In the genomic region with DNA sequence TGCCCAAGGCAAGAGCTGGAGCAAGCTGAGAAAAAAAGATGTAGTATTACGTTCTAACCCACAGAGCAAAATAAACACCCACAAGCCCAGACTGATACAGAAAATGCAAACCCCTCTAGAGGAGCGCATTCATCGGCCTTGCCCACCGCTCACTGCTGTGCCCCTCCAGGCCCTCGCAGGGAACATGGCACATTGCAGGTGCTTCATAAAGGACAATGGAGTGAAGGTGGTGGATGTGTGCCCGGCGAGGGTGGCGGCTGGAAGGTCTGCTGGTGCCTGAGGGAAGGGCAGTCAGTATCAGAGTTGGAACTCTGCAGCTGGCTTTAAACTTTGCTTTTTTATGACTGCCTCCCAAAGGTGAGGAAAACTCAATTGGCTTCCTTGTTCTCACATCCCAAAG, we compare ENCODE assay signal across 34 cellular contexts. TPM values are rescaled to one million over a fixed set of nuclear protein-coding genes. Genes with fewer than 3 reads are reported as not detected.
DNase-seq lines count a peak whose midpoint lies in the region; ATAC-seq and TF ChIP-seq lines count a peak whose summit lies in the region.
"Had no signal": no experiment of that assay in that cellular context is flagged by ENCODE, and none has a peak within 500 bp of the region (broad histone marks: within the 10 kb centered on the region; RNA-seq: fewer than 3 reads in every experiment).

No MANE protein-coding gene starts in this region.

- no peaks in the 10 kb centered on the region for H3K9me3 Mint-ChIP-seq in memory B cell
- peaks cover 0 to 16% (median 3%) of the 10 kb centered on the region in 9 donors for H3K9me3 Mint-ChIP-seq in naive thymus-derived CD8-positive, alpha-beta T cell
- H3K9me3 Mint-ChIP-seq: activated T-cell treated with anti-CD3 and anti-CD28 coated beads, Interleukin-2, amount 50 U/mL, for 24 hours; stimulated activated naive CD8-positive, alpha-beta T cell treated with anti-CD3 and anti-CD28 coated beads, Interleukin-15, Interleukin-2, amounts not matched to agents 100 ng/mL and 50 ng/mL, for 24 hours had no signal

- H3K27ac ChIP-seq in right atrium auricular region (no peak overlapping the region), RWPE2 (ENCODE audit: poor library complexity, severe bottlenecking) (no peak overlapping the region), suprapubic skin (no peak overlapping the region)
- H3K27ac ChIP-seq: ascending aorta, cardiac muscle cell, coronary artery, HL-60, left ventricle myocardium inferior, Peyer's patch, psoas muscle, SJCRH30, thoracic aorta, vagina, WERI-Rb-1 had no signal

- H3K9me3 ChIP-seq in right atrium auricular region (no peaks in the 10 kb centered on the region), RWPE2 (ENCODE audit: severe bottlenecking) (peaks cover 13% of the 10 kb centered on the region), suprapubic skin (no peaks in the 10 kb centered on the region)
- H3K9me3 ChIP-seq: ascending aorta, left ventricle myocardium inferior, psoas muscle, SJCRH30, thoracic aorta, vagina had no signal

- H3K27me3 ChIP-seq in right atrium auricular region = peaks cover 0 to 5% of the 10 kb centered on the region in 2 donors
- H3K27me3 ChIP-seq in RWPE2 (ENCODE audit: insufficient read depth, poor library complexity, severe bottlenecking) = peaks cover 32% of the 10 kb centered on the region
- H3K27me3 ChIP-seq in suprapubic skin = peaks cover 41% of the 10 kb centered on the region
- no peaks in the 10 kb centered on the region for H3K27me3 ChIP-seq in H7 (ENCODE audit: control insufficient read depth, insufficient read depth, low read length)
- H3K27me3 ChIP-seq: ascending aorta, Peyer's patch, SJCRH30 had no signal

- intact Hi-C loops in Right ventricle myocardium inferior (cut with DNase I) = no loop called here

- H3K27ac Mint-ChIP-seq in memory B cell = no peak overlapping the region
- H3K27ac Mint-ChIP-seq in naive thymus-derived CD8-positive, alpha-beta T cell = peak overlapping the region in 3 of 10 donors; percentile 21 to 46 (median 42)
- H3K27ac Mint-ChIP-seq: activated T-cell treated with anti-CD3 and anti-CD28 coated beads, Interleukin-2, amount 50 U/mL, for 24 hours; CD4-positive, alpha-beta T cell; stimulated activated naive CD8-positive, alpha-beta T cell treated with anti-CD3 and anti-CD28 coated beads, Interleukin-15, Interleukin-2, amounts not matched to agents 100 ng/mL and 50 ng/mL, for 24 hours had no signal

- no peak for TF ChIP-seq EP300 in suprapubic skin (IDR thresholded peaks at IDR 0.05)

- TF ChIP-seq POLR2A in suprapubic skin (IDR thresholded peaks at IDR 0.05) = no peak

- TF ChIP-seq CTCF in right atrium auricular region (IDR thresholded peaks at IDR 0.05) (no peak), RWPE2 (IDR thresholded peaks at IDR 0.05; ENCODE audit: poor library complexity, severe bottlenecking) (no peak), suprapubic skin (IDR thresholded peaks at IDR 0.05) (no peak)

- peaks cover 5% of the 10 kb centered on the region for H3K27me3 Mint-ChIP-seq in memory B cell
- H3K27me3 Mint-ChIP-seq in naive thymus-derived CD8-positive, alpha-beta T cell = peaks cover 16 to 74% (median 31%) of the 10 kb centered on the region in 5 donors

- H3K4me3 ChIP-seq in right atrium auricular region (no peak overlapping the region), RWPE2 (ENCODE audit: severe bottlenecking) (no peak overlapping the region), suprapubic skin (no peak overlapping the region), H7 (ENCODE audit: insufficient read depth, low read depth, low read length) (no peak overlapping the region)
- H3K4me3 ChIP-seq: ascending aorta, cardiac muscle cell, coronary artery, psoas muscle, SJCRH30, thoracic aorta, vagina had no signal

- no peak for ATAC-seq in Right ventricle myocardium inferior
- ATAC-seq in RWPE2 (ENCODE audit: low read depth) = peak; percentile 16; the same call in 1 of the 3 replicates
- no peak for ATAC-seq in memory B cell (ENCODE audit: low read depth)
- ATAC-seq in naive thymus-derived CD8-positive, alpha-beta T cell = no peak

- H3K36me3 ChIP-seq in right atrium auricular region (no peaks in the 10 kb centered on the region), RWPE2 (ENCODE audit: low read depth) (no peaks in the 10 kb centered on the region), suprapubic skin (no peaks in the 10 kb centered on the region), H7 (replicated peaks; ENCODE audit: control insufficient read depth, insufficient read depth, low read length) (no peaks in the 10 kb centered on the region)
- H3K36me3 ChIP-seq: ascending aorta, cardiac muscle cell, left ventricle myocardium inferior, Peyer's patch, SJCRH30, thoracic aorta, vagina, WERI-Rb-1 had no signal

- H3K36me3 Mint-ChIP-seq in memory B cell = no peaks in the 10 kb centered on the region
- peaks cover 0 to 1% (median 0%) of the 10 kb centered on the region in 3 donors for H3K36me3 Mint-ChIP-seq in naive thymus-derived CD8-positive, alpha-beta T cell

- POLR2A ChIA-PET in naive thymus-derived CD8-positive, alpha-beta T cell (lab: Charles Lee) = interaction anchor here (0.6 to 0.7 kb wide), 2 partner anchors 30 to 80 kb away, joined by 3 read pairs; no protein-coding TSS in a partner anchor

- peak; percentile 67 for DNase-seq in Right ventricle myocardium inferior (ENCODE audit: missing footprints)
- no peak for DNase-seq in right atrium auricular region (ENCODE audit: low spot score)
- DNase-seq in RWPE2 (ENCODE audit: low spot score) = no peak
- no peak for DNase-seq in memory B cell (ENCODE audit: low spot score in 2 of 2)
- DNase-seq in suprapubic skin (ENCODE audit: low spot score in 2 of 2) = peak; percentile 57 to 78
- DNase-seq in H7 = no peak
- DNase-seq in NCI-H2227 (lab: John Stamatoyannopoulos, UW; ENCODE audit: unreplicated experiment) = no peak
- DNase-seq in naive thymus-derived CD8-positive, alpha-beta T cell = no peak
- DNase-seq: activated CD4-positive, alpha-beta T cell treated with anti-CD3 and anti-CD28 coated beads, Interleukin-2, amount 10 ng/mL, durations not matched to agents 24 days and 14 days; activated effector memory CD4-positive, alpha-beta T cell treated with anti-CD3 and anti-CD28 coated beads, Interleukin-2, amount 50 U/mL, for 16 hours; activated T-cell treated with anti-CD3 and anti-CD28 coated beads, Interleukin-2, amount 50 U/mL, for 24 hours; CD4-positive, alpha-beta T cell; erythroblast; left ventricle myocardium inferior; MM.1S; naive thymus-derived CD4-positive, alpha-beta T cell; NCI-H1417; NCI-H2029; NCI-H2227 treated with DMSO at 0.1 percent for 48 hours; NCI-H526 treated with DMSO at 0.1 percent for 48 hours; NK-92 treated with Interleukin-12 subunit alpha and Interleukin-12 subunit beta, amount 100 ng/mL, for 24 hours; occipital lobe; psoas muscle; SJCRH30; WERI-Rb-1 had no signal

- peaks cover 26% of the 10 kb centered on the region for H3K4me1 Mint-ChIP-seq in memory B cell
- peaks cover 14 to 26% (median 16%) of the 10 kb centered on the region in 4 donors for H3K4me1 Mint-ChIP-seq in naive thymus-derived CD8-positive, alpha-beta T cell

- H3K4me1 ChIP-seq in right atrium auricular region = no peaks in the 10 kb centered on the region
- H3K4me1 ChIP-seq in RWPE2 (ENCODE audit: insufficient read depth, poor library complexity, severe bottlenecking) = no peaks in the 10 kb centered on the region
- H3K4me1 ChIP-seq in suprapubic skin = no peaks in the 10 kb centered on the region
- H3K4me1 ChIP-seq: ascending aorta, psoas muscle, SJCRH30, vagina had no signal

- WGBS in suprapubic skin = 77% methylated on average over 8 of the region's 8 CpGs

- peak overlapping the region; percentile 72 for H3K4me3 Mint-ChIP-seq in memory B cell
- H3K4me3 Mint-ChIP-seq in naive thymus-derived CD8-positive, alpha-beta T cell = peak overlapping the region in 1 of 10 donors; percentile 16
- H3K4me3 Mint-ChIP-seq: activated T-cell treated with anti-CD3 and anti-CD28 coated beads, Interleukin-2, amount 50 U/mL, for 24 hours; CD4-positive, alpha-beta T cell; stimulated activated naive CD8-positive, alpha-beta T cell treated with anti-CD3 and anti-CD28 coated beads, Interleukin-15, Interleukin-2, amounts not matched to agents 100 ng/mL and 50 ng/mL, for 24 hours had no signal

RNA-seq across cellular contexts. Expression of gene IRF4, which starts 18.5 kb away (rescaled TPM):
- total RNA-seq in Right ventricle myocardium inferior (0.68 TPM), right atrium auricular region (1 to 10 TPM in 1 of 2 donors, under 1 TPM in 1; 0.15 to 1.1 TPM), suprapubic skin (10 to 100 TPM; 17.3 to 22.8 (median 20.4) TPM)
- total RNA-seq in H7 (2014; rRNA removed; shearing (Covaris generic)) = 1.1 and 4.8 TPM in 2 replicates
- 10 to 100 TPM in 1 of 2 experiments, 1 to 10 TPM in 1; 7.4 to 10.4 TPM for total RNA-seq in naive thymus-derived CD8-positive, alpha-beta T cell
- under 1 TPM; 0.44 to 0.97 (median 0.94) TPM for polyA plus RNA-seq in naive thymus-derived CD8-positive, alpha-beta T cell
- total RNA-seq: A172, cardiac muscle cell, SJCRH30 had no signal
- polyA plus RNA-seq: cardiac muscle cell had no signal

Comparison
In these comparisons a context has a peak if more than half of its experiments do, and no peak if none do; other contexts are left out.
1. DNase-seq: peak in Right ventricle myocardium inferior (single experiment) and suprapubic skin (2 of 2); none in right atrium auricular region (single experiment), RWPE2 (single experiment), memory B cell (0 of 2), H7 (single experiment), NCI-H2227 (single experiment) and naive thymus-derived CD8-positive, alpha-beta T cell (0 of 10).